16 cellular contexts compared by ENCODE assay signal in genomic region chr20:7912551-7912950, GRCh38. TPM values are rescaled to one million over a fixed set of nuclear protein-coding genes. Genes with fewer than 3 reads are reported as not detected.
"Had no signal": no experiment of that assay in that cellular context is flagged by ENCODE, and none has a peak within 500 bp of the region (broad histone marks: within the 10 kb centered on the region; RNA-seq: fewer than 3 reads in every experiment).

No MANE protein-coding gene starts in this region.

- H3K27ac Mint-ChIP-seq: naive thymus-derived CD8-positive, alpha-beta T cell had no signal

- H3K4me3 Mint-ChIP-seq: naive thymus-derived CD8-positive, alpha-beta T cell had no signal

- DNase-seq: colonic mucosa; effector CD8-positive, alpha-beta T cell; heart left ventricle; kidney glomerular epithelial cell; mucosa of descending colon; naive thymus-derived CD8-positive, alpha-beta T cell; psoas muscle; sigmoid colon; stimulated activated naive CD4-positive, alpha-beta T cell treated with Interleukin-2 at 50 U/mL for 16 hours; trophoblast cell had no signal

- H3K36me3 Mint-ChIP-seq: naive thymus-derived CD8-positive, alpha-beta T cell had no signal

- ATAC-seq: mucosa of descending colon; naive thymus-derived CD8-positive, alpha-beta T cell; psoas muscle had no signal

- H3K4me1 Mint-ChIP-seq: naive thymus-derived CD8-positive, alpha-beta T cell had no signal

- H3K4me3 ChIP-seq: colonic mucosa, heart left ventricle, mucosa of descending colon, psoas muscle, right atrium auricular region, sigmoid colon, skin epidermis had no signal

- H3K9me3 Mint-ChIP-seq: naive thymus-derived CD8-positive, alpha-beta T cell had no signal

RNA-seq across cellular contexts. Expression of gene HAO1, which starts 27.7 kb away (rescaled TPM):
- total RNA-seq: cerebellum; colonic mucosa; glomerular endothelial cell; mucosa of descending colon; naive thymus-derived CD8-positive, alpha-beta T cell; osteoblast; psoas muscle; right atrium auricular region; sigmoid colon; urinary bladder had no signal
